Comparison of ENCODE assay signal across 8 cellular contexts in the genomic region with DNA sequence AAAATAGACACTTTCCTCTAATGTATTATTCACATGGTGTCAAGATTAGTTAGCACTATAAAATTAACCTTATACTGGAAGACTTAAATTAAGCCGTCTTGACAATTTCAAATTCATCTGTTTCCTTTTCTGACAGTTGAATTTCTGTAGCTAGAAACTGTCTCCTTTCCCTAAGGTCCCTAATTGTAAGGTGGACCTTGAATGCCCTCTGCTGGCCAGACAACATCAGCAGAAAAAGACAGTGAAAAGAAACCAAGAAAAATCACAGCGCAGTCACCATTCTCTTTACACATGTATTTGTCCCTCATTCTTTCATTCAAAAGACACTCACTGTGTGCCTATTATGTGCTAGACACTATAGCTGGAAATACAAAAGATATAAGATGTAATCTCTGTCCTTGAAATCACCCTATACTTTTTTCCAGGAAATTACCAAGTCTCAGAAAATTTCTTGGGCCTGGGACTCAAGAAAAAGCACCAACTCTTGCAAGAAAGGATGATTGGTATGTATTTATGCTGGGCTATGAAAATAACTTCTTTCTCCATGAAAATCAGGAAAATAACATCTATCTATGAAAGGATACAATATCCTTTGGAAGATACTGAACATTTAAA. TPM values are rescaled to one million over a fixed set of nuclear protein-coding genes. Genes with fewer than 3 reads are reported as not detected.
A peak's percentile ranks its signal among the peaks of the same experiment; 100 is the strongest.
DNase-seq lines count a peak whose midpoint lies in the region; ATAC-seq, FAIRE-seq and TF ChIP-seq lines count a peak whose summit lies in the region.

No MANE protein-coding gene starts in this region.

- no peaks in the 10 kb centered on the region for H3K36me3 ChIP-seq in ACC112 (ENCODE audit: insufficient read depth, low read length)
- H3K36me3 ChIP-seq in prostate gland, result no peaks in the 10 kb centered on the region

- H3K27ac ChIP-seq in ACC112 (ENCODE audit: low read depth, low read length), result no peak overlapping the region
- no peak overlapping the region for H3K27ac ChIP-seq in prostate gland

- H3K4me3 ChIP-seq in ACC112 (ENCODE audit: low read depth, low read length) (peak overlapping the region; percentile 28; the same call in 1 of the 2 replicates), prostate gland (no peak overlapping the region)

- peak in 3 of 4 experiments; percentile 36 to 72 (median 65) for TF ChIP-seq CTCF in prostate gland (IDR thresholded peaks at IDR 0.05)

- H3K9me3 ChIP-seq in prostate gland, result no peaks in the 10 kb centered on the region

- peak; percentile 67 for ATAC-seq in HG02852 (IDR thresholded peaks at IDR 0.05; ENCODE audit: unreplicated experiment)
- ATAC-seq in HG03469 (IDR thresholded peaks at IDR 0.05; ENCODE audit: unreplicated experiment), result no peak

- DNase-seq in GM04503 (ENCODE audit: low read depth) (peak; percentile 3), NCI-H2196 treated with DMSO at 0.1 percent for 48 hours (lab: John Stamatoyannopoulos, UW; ENCODE audit: unreplicated experiment) (peak; percentile 3), activated T-cell treated with anti-CD3 and anti-CD28 coated beads for 48 hours (ENCODE audit: low read depth) (peak; percentile 5), frontal cortex (ENCODE audit: low spot score in 2 of 2) (peak; percentile 7 to 49), prostate gland (ENCODE audit: low spot score) (peak; percentile 38)

- 29% methylated on average over 2 of the region's 2 CpGs for WGBS in prostate gland

- H3K79me2 ChIP-seq in ACC112 (ENCODE audit: control insufficient read depth, insufficient read depth, low read length, unreplicated experiment), result no peaks in the 10 kb centered on the region

- intact Hi-C loops in prostate gland (cut with DNase I), result no loop called here

- no peak for TF ChIP-seq POLR2A in prostate gland (IDR thresholded peaks at IDR 0.05)

- H3K27me3 ChIP-seq in ACC112 (ENCODE audit: insufficient read depth, low read length), result no peaks in the 10 kb centered on the region
- no peaks in the 10 kb centered on the region for H3K27me3 ChIP-seq in prostate gland (replicated peaks; ENCODE audit: insufficient read depth)

- H3K4me1 ChIP-seq in ACC112 (ENCODE audit: control insufficient read depth, insufficient read depth, low read length, unreplicated experiment) (peaks cover 13% of the 10 kb centered on the region), prostate gland (replicated peaks) (no peaks in the 10 kb centered on the region)

- peak; percentile 76 for FAIRE-seq in frontal cortex (lab: Jason Lieb, UNC)

- H2AFZ ChIP-seq in ACC112 (ENCODE audit: low read length, unreplicated experiment), result peak overlapping the region; percentile 86

RNA-seq across cellular contexts. Expression of a gene that starts 32.7 kb away (rescaled TPM):
- total RNA-seq in frontal cortex (1.2 TPM), prostate gland (not detected)

RNA-seq across cellular contexts. Expression of a gene that starts 41.0 kb away (rescaled TPM):
- total RNA-seq in frontal cortex (not detected), prostate gland (10 to 100 TPM in 1 of 2 donors, not detected in 1; 10.1 TPM)
